ENCODE assay signal across 1 cellular context in the genomic region with DNA sequence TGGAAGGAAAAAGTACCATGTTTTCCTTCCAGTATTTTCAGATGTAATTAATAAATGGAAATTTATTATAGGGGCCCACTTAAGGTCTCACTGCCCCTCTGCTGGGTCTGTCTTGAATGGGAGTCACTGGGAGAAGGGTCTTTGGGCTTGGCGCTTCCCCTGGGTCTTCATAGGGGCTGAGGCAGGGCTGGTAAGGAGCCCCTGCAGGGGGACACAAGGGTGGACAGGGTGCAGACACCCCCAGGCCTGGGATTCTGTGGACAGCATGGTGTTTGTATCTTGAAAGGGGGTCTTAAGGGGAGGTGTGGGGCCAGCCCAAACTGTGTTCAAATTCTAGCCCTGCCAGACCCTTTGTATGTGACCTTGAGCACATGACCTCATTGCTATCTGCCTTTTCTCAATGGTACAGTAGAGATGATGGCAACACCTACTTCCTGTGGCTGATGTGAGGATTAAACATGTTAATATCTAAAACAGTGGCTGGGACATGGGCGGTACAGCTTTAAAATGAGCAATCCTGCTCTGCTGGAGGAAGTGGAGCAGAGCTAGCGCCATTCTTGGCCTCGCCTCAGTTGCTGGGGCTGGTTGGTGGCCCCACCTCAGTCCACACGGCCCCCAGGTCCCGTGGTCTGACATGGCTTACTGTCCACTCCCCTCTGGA.
TF ChIP-seq lines count a peak whose summit lies in the region.

No MANE protein-coding gene starts in this region.

TF ChIP-seq in WTC11, 78 proteins besides CTCF, POLR2A, EP300 and RAD21 (continued from another document):
- TF ChIP-seq, protein P1, sequence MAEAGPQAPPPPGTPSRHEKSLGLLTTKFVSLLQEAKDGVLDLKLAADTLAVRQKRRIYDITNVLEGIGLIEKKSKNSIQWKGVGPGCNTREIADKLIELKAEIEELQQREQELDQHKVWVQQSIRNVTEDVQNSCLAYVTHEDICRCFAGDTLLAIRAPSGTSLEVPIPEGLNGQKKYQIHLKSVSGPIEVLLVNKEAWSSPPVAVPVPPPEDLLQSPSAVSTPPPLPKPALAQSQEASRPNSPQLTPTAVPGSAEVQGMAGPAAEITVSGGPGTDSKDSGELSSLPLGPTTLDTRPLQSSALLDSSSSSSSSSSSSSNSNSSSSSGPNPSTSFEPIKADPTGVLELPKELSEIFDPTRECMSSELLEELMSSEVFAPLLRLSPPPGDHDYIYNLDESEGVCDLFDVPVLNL (CRISPR knock-in tag; IDR thresholded peaks at IDR 0.05; ENCODE audit: borderline replicate concordance, low read depth) = no peak
- no peak for TF ChIP-seq TEAD1 (CRISPR knock-in tag; IDR thresholded peaks at IDR 0.05)
- TF ChIP-seq, protein P2, sequence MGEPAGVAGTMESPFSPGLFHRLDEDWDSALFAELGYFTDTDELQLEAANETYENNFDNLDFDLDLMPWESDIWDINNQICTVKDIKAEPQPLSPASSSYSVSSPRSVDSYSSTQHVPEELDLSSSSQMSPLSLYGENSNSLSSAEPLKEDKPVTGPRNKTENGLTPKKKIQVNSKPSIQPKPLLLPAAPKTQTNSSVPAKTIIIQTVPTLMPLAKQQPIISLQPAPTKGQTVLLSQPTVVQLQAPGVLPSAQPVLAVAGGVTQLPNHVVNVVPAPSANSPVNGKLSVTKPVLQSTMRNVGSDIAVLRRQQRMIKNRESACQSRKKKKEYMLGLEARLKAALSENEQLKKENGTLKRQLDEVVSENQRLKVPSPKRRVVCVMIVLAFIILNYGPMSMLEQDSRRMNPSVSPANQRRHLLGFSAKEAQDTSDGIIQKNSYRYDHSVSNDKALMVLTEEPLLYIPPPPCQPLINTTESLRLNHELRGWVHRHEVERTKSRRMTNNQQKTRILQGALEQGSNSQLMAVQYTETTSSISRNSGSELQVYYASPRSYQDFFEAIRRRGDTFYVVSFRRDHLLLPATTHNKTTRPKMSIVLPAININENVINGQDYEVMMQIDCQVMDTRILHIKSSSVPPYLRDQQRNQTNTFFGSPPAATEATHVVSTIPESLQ (CRISPR knock-in tag; IDR thresholded peaks at IDR 0.05) = no peak
- TF ChIP-seq, protein P3, sequence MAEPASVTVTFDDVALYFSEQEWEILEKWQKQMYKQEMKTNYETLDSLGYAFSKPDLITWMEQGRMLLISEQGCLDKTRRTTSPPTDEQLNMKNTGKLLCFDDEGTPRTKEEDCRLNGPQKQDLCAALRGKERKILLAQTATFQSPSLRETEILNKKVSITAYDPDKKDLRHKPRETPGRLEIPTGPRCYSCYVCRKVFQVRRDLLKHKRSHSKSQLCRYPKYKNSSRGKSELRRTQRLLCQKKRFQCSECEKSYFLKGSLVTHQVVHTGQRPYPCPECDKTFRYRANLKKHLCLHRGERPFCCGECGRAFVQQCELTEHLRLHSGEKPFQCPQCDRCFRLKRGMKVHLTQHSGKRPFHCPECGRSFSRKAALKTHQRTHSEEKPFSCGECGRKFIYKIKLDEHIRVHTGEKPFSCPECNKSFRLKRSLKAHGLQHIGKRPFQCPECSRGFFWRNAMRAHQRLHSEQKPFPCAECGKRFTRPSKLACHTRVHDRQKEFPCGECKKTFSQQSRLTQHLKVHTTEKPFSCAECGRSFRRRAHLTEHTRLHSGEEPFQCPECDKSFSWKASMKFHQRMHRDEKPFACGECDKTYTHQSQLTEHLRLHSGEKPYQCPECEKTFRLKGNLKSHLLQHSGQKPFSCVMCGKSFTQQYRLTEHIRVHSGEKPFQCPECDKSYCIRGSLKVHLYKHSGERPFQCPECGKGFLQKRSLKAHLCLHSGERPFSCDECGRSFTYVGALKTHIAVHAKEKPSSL (CRISPR knock-in tag; conservative IDR thresholded peaks at IDR 0.05) = no peak
- TF ChIP-seq FOXP1 (CRISPR knock-in tag; IDR thresholded peaks at IDR 0.05; ENCODE audit: borderline replicate concordance) = no peak
- TF ChIP-seq ZNF416 (CRISPR knock-in tag; IDR thresholded peaks at IDR 0.05) = no peak
- TF ChIP-seq, protein P4, sequence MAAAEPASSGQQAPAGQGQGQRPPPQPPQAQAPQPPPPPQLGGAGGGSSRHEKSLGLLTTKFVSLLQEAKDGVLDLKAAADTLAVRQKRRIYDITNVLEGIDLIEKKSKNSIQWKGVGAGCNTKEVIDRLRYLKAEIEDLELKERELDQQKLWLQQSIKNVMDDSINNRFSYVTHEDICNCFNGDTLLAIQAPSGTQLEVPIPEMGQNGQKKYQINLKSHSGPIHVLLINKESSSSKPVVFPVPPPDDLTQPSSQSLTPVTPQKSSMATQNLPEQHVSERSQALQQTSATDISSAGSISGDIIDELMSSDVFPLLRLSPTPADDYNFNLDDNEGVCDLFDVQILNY (CRISPR knock-in tag; IDR thresholded peaks at IDR 0.05) = no peak
- no peak for TF ChIP-seq JUN (CRISPR knock-in tag; IDR thresholded peaks at IDR 0.05)
- TF ChIP-seq, protein P5, sequence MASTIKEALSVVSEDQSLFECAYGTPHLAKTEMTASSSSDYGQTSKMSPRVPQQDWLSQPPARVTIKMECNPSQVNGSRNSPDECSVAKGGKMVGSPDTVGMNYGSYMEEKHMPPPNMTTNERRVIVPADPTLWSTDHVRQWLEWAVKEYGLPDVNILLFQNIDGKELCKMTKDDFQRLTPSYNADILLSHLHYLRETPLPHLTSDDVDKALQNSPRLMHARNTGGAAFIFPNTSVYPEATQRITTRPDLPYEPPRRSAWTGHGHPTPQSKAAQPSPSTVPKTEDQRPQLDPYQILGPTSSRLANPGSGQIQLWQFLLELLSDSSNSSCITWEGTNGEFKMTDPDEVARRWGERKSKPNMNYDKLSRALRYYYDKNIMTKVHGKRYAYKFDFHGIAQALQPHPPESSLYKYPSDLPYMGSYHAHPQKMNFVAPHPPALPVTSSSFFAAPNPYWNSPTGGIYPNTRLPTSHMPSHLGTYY (CRISPR knock-in tag; IDR thresholded peaks at IDR 0.05) = no peak
- no peak for TF ChIP-seq IRF2 (CRISPR knock-in tag; IDR thresholded peaks at IDR 0.05; ENCODE audit: borderline replicate concordance, low read depth)
